Comparison of ENCODE assay signal across 8 cellular contexts in the genomic region with DNA sequence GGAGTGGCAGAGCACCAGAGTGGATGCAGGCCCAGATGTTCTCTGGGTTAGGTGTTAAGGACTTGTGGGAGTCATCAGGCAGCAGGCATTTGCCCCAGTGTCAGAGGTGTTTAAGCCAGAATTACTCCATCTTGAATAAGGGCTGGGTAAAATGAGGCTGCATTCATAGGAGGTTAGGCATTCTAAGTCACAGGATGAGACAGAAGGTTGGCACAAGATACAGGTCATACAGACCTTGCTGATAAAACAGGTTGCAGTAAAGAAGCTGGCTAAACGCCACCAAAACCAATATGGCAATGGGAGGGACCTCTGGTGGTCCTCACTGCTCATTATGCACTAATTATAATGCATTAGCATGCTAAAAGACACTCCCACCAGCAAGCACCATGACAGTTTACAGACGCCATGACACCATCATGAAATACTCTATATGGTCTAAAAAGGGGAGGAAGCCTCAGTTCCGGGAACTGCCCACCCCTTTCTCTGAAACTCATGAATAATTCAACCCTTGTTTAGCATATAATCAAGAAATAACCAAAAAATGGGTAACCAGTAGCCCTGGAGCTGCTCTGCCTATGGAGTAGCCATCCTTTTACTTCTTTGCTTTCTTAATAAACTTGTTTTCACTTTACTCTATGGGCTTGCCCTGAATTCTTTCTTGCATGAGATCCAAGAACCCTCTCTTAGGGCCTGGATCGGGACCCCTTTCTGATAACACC. TPM values are rescaled to one million over a fixed set of nuclear protein-coding genes. Genes with fewer than 3 reads are reported as not detected.
DNase-seq lines count a peak whose midpoint lies in the region; ATAC-seq and TF ChIP-seq lines count a peak whose summit lies in the region.

No MANE protein-coding gene starts in this region.

- CTCF ChIA-PET in Caco-2 (lab: Charles Lee) = no interaction called here

- H3K4me3 Mint-ChIP-seq in Caco-2 (ENCODE audit: unreplicated experiment) = peak overlapping the region; percentile 95
- peak overlapping the region; percentile 96 for H3K4me3 Mint-ChIP-seq in effector memory CD8-positive, alpha-beta T cell

- no peaks in the 10 kb centered on the region for H3K9me3 Mint-ChIP-seq in Caco-2 (ENCODE audit: unreplicated experiment)
- H3K9me3 Mint-ChIP-seq in effector memory CD8-positive, alpha-beta T cell = no peaks in the 10 kb centered on the region

- BruUV-seq in Caco-2 (replicated peaks; lab: Mats Ljungman, UMichigan) = TSS peak; percentile 64

- TF ChIP-seq CTCF in Caco-2 (IDR thresholded peaks at IDR 0.05; ENCODE audit: insufficient read depth in 1 of 2, low read depth in 1 of 2, low read length in 1 of 2, severe bottlenecking in 1 of 2, unreplicated experiment in 1 of 2) (no peak), gastrocnemius medialis (IDR thresholded peaks at IDR 0.05 in 4 of 5, conservative IDR thresholded peaks at IDR 0.05 in 1 of 5) (no peak)

- peaks cover 19% of the 10 kb centered on the region for H3K4me1 Mint-ChIP-seq in Caco-2 (ENCODE audit: low read depth, unreplicated experiment)
- peaks cover 37 to 50% of the 10 kb centered on the region in 2 donors for H3K4me1 Mint-ChIP-seq in effector memory CD8-positive, alpha-beta T cell (ENCODE audit: low read depth in 2 of 2)

- H3K27me3 Mint-ChIP-seq in Caco-2 (ENCODE audit: insufficient read depth, unreplicated experiment) = no peaks in the 10 kb centered on the region
- H3K27me3 Mint-ChIP-seq in effector memory CD8-positive, alpha-beta T cell = no peaks in the 10 kb centered on the region

- DNase-seq in Caco-2 (no peak), gastrocnemius medialis (no peak), anterior cingulate cortex (lab: John Stamatoyannopoulos, UW) (no peak), hepatic stellate cell (ENCODE audit: low spot score) (no peak)
- peak; percentile 61 for DNase-seq in activated CD4-positive, CD25-positive, alpha-beta regulatory T cell treated with anti-CD3 and anti-CD28 coated beads, Interleukin-2, amount 50 U/mL, for 72 hours
- peak; percentile 17 to 32 (median 19) for DNase-seq in effector memory CD8-positive, alpha-beta T cell

- ATAC-seq in HG03159 (IDR thresholded peaks at IDR 0.05; ENCODE audit: unreplicated experiment) (peak; percentile 41), gastrocnemius medialis (no peak), HG02870 (IDR thresholded peaks at IDR 0.05; ENCODE audit: unreplicated experiment) (no peak)
- peak; percentile 68 for ATAC-seq in effector memory CD8-positive, alpha-beta T cell (replicated peaks)

- no peaks in the 10 kb centered on the region for H3K27me3 ChIP-seq in Caco-2 (replicated peaks; ENCODE audit: control insufficient read depth, insufficient read depth, low read length)
- H3K27me3 ChIP-seq in gastrocnemius medialis = peaks cover 0 to 8% (median 7%) of the 10 kb centered on the region in 3 donors

- H3K27ac ChIP-seq in gastrocnemius medialis = peak overlapping the region in 2 of 4 donors; percentile 54 to 64

- in situ Hi-C loops in gastrocnemius medialis (cut with MboI; ENCODE audit: low sequenced_read_pairs in 4 of 4) = no loop called here

- H3K27ac Mint-ChIP-seq in Caco-2 (ENCODE audit: unreplicated experiment) = peak overlapping the region; percentile 92
- H3K27ac Mint-ChIP-seq in effector memory CD8-positive, alpha-beta T cell = peak overlapping the region; percentile 97

- POLR2A ChIA-PET in Caco-2 (lab: Charles Lee) = no interaction called here

- H3K9me3 ChIP-seq in Caco-2 (no peaks in the 10 kb centered on the region), gastrocnemius medialis (no peaks in the 10 kb centered on the region)

- peak overlapping the region; percentile 93 for H3K4me3 ChIP-seq in Caco-2 (ENCODE audit: low read depth, low read length)
- H3K4me3 ChIP-seq in gastrocnemius medialis = peak overlapping the region; percentile 56 to 71 (median 66)

- TF ChIP-seq POLR2A in gastrocnemius medialis (IDR thresholded peaks at IDR 0.05) = no peak

- peaks cover 9% of the 10 kb centered on the region for H3K36me3 ChIP-seq in Caco-2 (ENCODE audit: control insufficient read depth, insufficient read depth, low read length)
- H3K36me3 ChIP-seq in gastrocnemius medialis = no peaks in the 10 kb centered on the region

- intact Hi-C loops in Caco-2 (cut with micrococcal nuclease; ENCODE audit: unreplicated experiment) = loop anchor here (2.0 kb wide), 2 partner anchors 35 to 57 kb away; a partner anchor contains a TSS
- intact Hi-C loops in gastrocnemius medialis (cut with DNase I; ENCODE audit: low total_unique reads) = no loop called here

- peaks cover 66% of the 10 kb centered on the region for H3K36me3 Mint-ChIP-seq in Caco-2 (ENCODE audit: insufficient read depth, unreplicated experiment)
- no peaks in the 10 kb centered on the region for H3K36me3 Mint-ChIP-seq in effector memory CD8-positive, alpha-beta T cell (ENCODE audit: insufficient read depth)

- peaks cover 27% of the 10 kb centered on the region for H3K4me1 ChIP-seq in Caco-2
- peaks cover 4 to 7% of the 10 kb centered on the region in 2 donors for H3K4me1 ChIP-seq in gastrocnemius medialis

RNA-seq across cellular contexts. Expression of a gene that starts 0.9 kb away (rescaled TPM):
- total RNA-seq in Caco-2 (2022) (32.4 and 35.8 TPM in 2 replicates), gastrocnemius medialis (1 to 10 TPM in 3 of 4 donors, under 1 TPM in 1; 0.62 to 6.8 (median 1.9) TPM)

RNA-seq across cellular contexts. Expression of a gene that starts 1.1 kb away (rescaled TPM):
- total RNA-seq in Caco-2 (2022) (8.0 and 9.2 TPM in 2 replicates), gastrocnemius medialis (1 to 10 TPM in 2 of 4 donors, under 1 TPM in 1, not detected in 1; 0.27 to 2.7 (median 1.1) TPM)

RNA-seq across cellular contexts. Expression of a gene that starts 19.2 kb away (rescaled TPM):
- not detected in 2 replicates for total RNA-seq in Caco-2 (2022)
- total RNA-seq in gastrocnemius medialis = 10 to 100 TPM in 1 of 4 donors, 1 to 10 TPM in 3; 4.7 to 14.3 (median 6.5) TPM

RNA-seq across cellular contexts. Expression of a gene that starts 46.3 kb away (rescaled TPM):
- 141 and 148 TPM in 2 replicates for total RNA-seq in Caco-2 (2022)
- 100 to 1,000 TPM; 115 to 332 (median 159) TPM for total RNA-seq in gastrocnemius medialis

RNA-seq across cellular contexts. Expression of a gene that starts 56.9 kb away (rescaled TPM):
- 4.0 and 4.4 TPM in 2 replicates for total RNA-seq in Caco-2 (2022)
- total RNA-seq in gastrocnemius medialis = 1 to 10 TPM; 3.1 to 7.5 (median 3.3) TPM

Comparison
In these comparisons a context has a peak if more than half of its experiments do, and no peak if none do; other contexts are left out.
1. DNase-seq: peak in activated CD4-positive, CD25-positive, alpha-beta regulatory T cell treated with anti-CD3 and anti-CD28 coated beads, Interleukin-2, amount 50 U/mL, for 72 hours (single experiment) and effector memory CD8-positive, alpha-beta T cell (3 of 3); none in Caco-2 (0 of 2), gastrocnemius medialis (0 of 2), anterior cingulate cortex (0 of 58) and hepatic stellate cell (single experiment).
2. ATAC-seq: peak in HG03159 (single experiment) and effector memory CD8-positive, alpha-beta T cell (single experiment); none in gastrocnemius medialis (0 of 2) and HG02870 (single experiment).